ENCODE assay signal across 8 cellular contexts in the genomic region with DNA sequence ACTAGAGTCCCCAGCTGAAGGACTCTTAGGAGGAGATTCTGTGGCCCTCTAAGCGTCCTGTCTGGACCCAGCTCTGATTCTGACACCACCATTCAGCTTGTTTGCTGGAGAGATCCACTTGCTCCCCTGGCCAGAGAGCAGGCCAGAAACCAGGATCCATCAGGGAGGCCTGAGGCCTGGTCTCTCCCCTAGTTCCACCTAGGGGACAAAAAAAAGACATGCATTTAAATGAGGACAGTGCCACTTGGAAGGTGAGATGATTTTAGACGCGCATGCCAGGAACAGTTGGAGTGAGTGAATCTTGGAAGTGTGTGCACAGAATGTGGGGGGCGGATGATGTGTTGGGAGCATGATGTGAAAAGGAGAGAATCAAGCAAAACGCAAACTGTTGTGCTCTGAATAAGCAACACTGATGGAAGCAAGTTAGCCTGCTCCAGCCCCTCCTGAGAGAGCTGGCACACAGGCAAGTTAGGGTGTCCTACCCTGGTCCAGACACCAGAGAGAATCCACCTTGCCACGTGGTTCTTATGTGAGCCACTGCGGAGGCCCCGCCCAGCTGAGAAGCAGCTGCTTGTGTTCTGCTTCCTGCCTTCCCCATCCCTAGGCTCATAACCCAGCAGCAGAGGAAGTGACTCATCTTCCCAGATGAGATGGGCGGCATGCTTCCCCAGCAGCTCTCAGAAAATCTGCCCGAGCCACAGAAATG. TPM values are rescaled to one million over a fixed set of nuclear protein-coding genes. Genes with fewer than 3 reads are reported as not detected.
DNase-seq lines count a peak whose midpoint lies in the region; ATAC-seq and TF ChIP-seq lines count a peak whose summit lies in the region.

No MANE protein-coding gene starts in this region.

- intact Hi-C loops in upper lobe of right lung (cut with DNase I) = loop anchor here (2.0 to 5.0 kb wide), 2 partner anchors 59 to 106 kb away; no protein-coding TSS in a partner anchor

- H3K36me3 ChIP-seq in upper lobe of right lung = no peaks in the 10 kb centered on the region

- no peak for TF ChIP-seq CTCF in upper lobe of right lung (IDR thresholded peaks at IDR 0.05)

- no peaks in the 10 kb centered on the region for H3K27me3 ChIP-seq in upper lobe of right lung

- peak; percentile 97 for DNase-seq in A172 (ENCODE audit: low spot score)
- peak; percentile 94 for DNase-seq in HPDE6-E6E7 (ENCODE audit: extremely low spot score)
- peak; percentile 81 for DNase-seq in SK-N-DZ (ENCODE audit: low spot score)
- DNase-seq in activated gamma-delta T cell treated with anti-CD3 and anti-CD28 coated beads, Interleukin-2, amount 50 U/mL, for 16 hours (ENCODE audit: low read depth) = peak; percentile 37
- DNase-seq in germinal center (ENCODE audit: low spot score) = peak; percentile 33
- peak; percentile 78 for DNase-seq in pons (ENCODE audit: low spot score)
- peak; percentile 83 for DNase-seq in upper lobe of right lung

- H3K27ac ChIP-seq in upper lobe of right lung = peak overlapping the region; percentile 48

- ATAC-seq in GM18861 (IDR thresholded peaks at IDR 0.05; ENCODE audit: unreplicated experiment) (peak; percentile 65), upper lobe of right lung (peak; percentile 85)

- peaks cover 34% of the 10 kb centered on the region for H3K4me1 ChIP-seq in upper lobe of right lung

- H3K4me3 ChIP-seq in upper lobe of right lung = no peak overlapping the region

- no peaks in the 10 kb centered on the region for H3K9me3 ChIP-seq in upper lobe of right lung

RNA-seq across cellular contexts. Expression of a gene that starts 8.0 kb away (rescaled TPM):
- total RNA-seq in A172 (2014; rRNA removed; shearing (Covaris generic)) = 1.2 and 2.0 TPM in 2 replicates
- polyA plus RNA-seq in SK-N-DZ (2014; cell fraction: cytosol; rRNA removed) = not detected in 2 replicates
- not detected in 2 replicates for polyA plus RNA-seq in SK-N-DZ (2014; cell fraction: nucleus; rRNA removed)
- total RNA-seq in upper lobe of right lung = 204 TPM

RNA-seq across cellular contexts. Expression of a gene that starts 46.2 kb away (rescaled TPM):
- 0.02 TPM in 1 of 2 replicates, not detected in the other for total RNA-seq in A172 (2014; rRNA removed; shearing (Covaris generic))
- polyA plus RNA-seq in SK-N-DZ (2014; cell fraction: cytosol; rRNA removed) = not detected in 2 replicates
- not detected in 2 replicates for polyA plus RNA-seq in SK-N-DZ (2014; cell fraction: nucleus; rRNA removed)
- total RNA-seq in upper lobe of right lung = not detected

Comparison
In these comparisons a context has a peak if more than half of its experiments do, and no peak if none do; other contexts are left out.
1. DNase-seq: peak in every context shown above with its lines; median percentile 97 in A172; 94 in HPDE6-E6E7; 83 in upper lobe of right lung; 81 in SK-N-DZ; 78 in pons; 37 in activated gamma-delta T cell treated with anti-CD3 and anti-CD28 coated beads, Interleukin-2, amount 50 U/mL, for 16 hours; 33 in germinal center.
2. RNA of a gene that starts 8.0 kb away (total RNA-seq): 204 TPM in upper lobe of right lung (single experiment); 1.2 to 2.0 TPM in A172; every median in the first group is over 10 times any median in the second.